In the genomic region with DNA sequence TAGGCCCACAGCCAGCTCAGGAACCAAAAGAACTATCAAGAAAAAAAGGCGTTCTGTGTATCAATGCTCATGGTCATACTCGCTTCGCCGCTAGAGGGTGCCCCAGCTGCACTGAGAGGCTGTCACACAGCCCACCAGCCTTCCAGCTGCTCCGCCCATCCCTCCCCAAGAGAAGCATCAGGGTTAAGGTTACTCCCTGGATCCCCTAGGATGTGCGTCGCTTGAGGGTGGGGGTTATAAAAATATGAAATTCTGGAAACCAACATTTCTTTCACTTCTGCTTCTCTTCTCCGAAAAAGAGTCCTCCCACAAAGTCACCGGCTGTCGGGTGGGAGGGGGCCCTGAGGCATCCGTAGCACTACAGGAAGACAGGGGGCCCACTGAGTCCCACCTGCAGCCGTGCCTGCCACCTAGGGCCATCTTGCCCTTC, we compare ENCODE assay signal across 8 cellular contexts. TPM values are rescaled to one million over a fixed set of nuclear protein-coding genes. Genes with fewer than 3 reads are reported as not detected.
DNase-seq lines count a peak whose midpoint lies in the region; ATAC-seq and TF ChIP-seq lines count a peak whose summit lies in the region.

No MANE protein-coding gene starts in this region.

- H3K36me3 ChIP-seq in CD4-positive, CD25-positive, alpha-beta regulatory T cell (ENCODE audit: control insufficient read depth, insufficient read depth, low read length) = peaks cover 13% of the 10 kb centered on the region

- ATAC-seq in CD4-positive, CD25-positive, alpha-beta regulatory T cell (ENCODE audit: low read depth in 2 of 2) = peak; percentile 43 to 44
- no peak for ATAC-seq in GM21737 (IDR thresholded peaks at IDR 0.05; ENCODE audit: unreplicated experiment)

- no peaks in the 10 kb centered on the region for H3K36me3 Mint-ChIP-seq in CD4-positive, CD25-positive, alpha-beta regulatory T cell

- no peaks in the 10 kb centered on the region for H3K27me3 ChIP-seq in CD4-positive, CD25-positive, alpha-beta regulatory T cell (ENCODE audit: control insufficient read depth, insufficient read depth, low read length)

- peak overlapping the region; percentile 82 to 95 (median 90) for H3K27ac Mint-ChIP-seq in CD4-positive, CD25-positive, alpha-beta regulatory T cell

- H3K4me3 ChIP-seq in CD4-positive, CD25-positive, alpha-beta regulatory T cell (ENCODE audit: low read depth, low read length) = peak overlapping the region; percentile 72

- peaks cover 4% of the 10 kb centered on the region for H3K27me3 Mint-ChIP-seq in CD4-positive, CD25-positive, alpha-beta regulatory T cell

- no peaks in the 10 kb centered on the region for H3K9me3 Mint-ChIP-seq in CD4-positive, CD25-positive, alpha-beta regulatory T cell

- POLR2A ChIA-PET in HEK293T (lab: Yijun Ruan, JAX) = interaction anchor here (0.6 to 2.0 kb wide), 7 partner anchors 10 to 133 kb away, joined by 3 to 7 read pairs (median 3); no protein-coding TSS in a partner anchor

- no peaks in the 10 kb centered on the region for H3K9me3 ChIP-seq in CD4-positive, CD25-positive, alpha-beta regulatory T cell (ENCODE audit: control insufficient read depth in 2 of 2, low read length in 2 of 2)

- CTCF ChIA-PET in HEK293T (lab: Yijun Ruan, JAX) = interaction anchor here (0.6 to 1.7 kb wide), 14 partner anchors 9 to 318 kb away, joined by 3 to 9 read pairs (median 4); no protein-coding TSS in a partner anchor

- peak; percentile 76 to 87 (median 78) for DNase-seq in CD4-positive, CD25-positive, alpha-beta regulatory T cell
- peak; percentile 86 for DNase-seq in HEK293T (ENCODE audit: extremely low spot score)
- DNase-seq in NCI-H524 treated with DMSO at 0.1 percent for 48 hours (lab: John Stamatoyannopoulos, UW) = peak; percentile 29
- peak; percentile 86 to 90 for DNase-seq in activated CD4-positive, alpha-beta T cell treated with anti-CD3 and anti-CD28 coated beads for 4 hours
- peak; percentile 81 for DNase-seq in kidney tubule cell (ENCODE audit: low spot score)
- DNase-seq in stimulated activated CD4-positive, alpha-beta T cell treated with anti-CD3 and anti-CD28 coated beads, Interleukin-15, amount 100 ng/mL, for 48 hours (ENCODE audit: low read depth in 2 of 2) = peak; percentile 74 to 83

- peaks cover 13 to 58% (median 28%) of the 10 kb centered on the region in 4 donors for H3K4me1 Mint-ChIP-seq in CD4-positive, CD25-positive, alpha-beta regulatory T cell

- H3K27ac ChIP-seq in CD4-positive, CD25-positive, alpha-beta regulatory T cell (ENCODE audit: insufficient read depth, low read length, poor library complexity, severe bottlenecking) = peak overlapping the region; percentile 69
- H3K27ac ChIP-seq in cingulate gyrus (ENCODE audit: low read depth, low read length) = peak overlapping the region; percentile 60

- peak overlapping the region; percentile 89 to 98 (median 90) for H3K4me3 Mint-ChIP-seq in CD4-positive, CD25-positive, alpha-beta regulatory T cell

- peaks cover 55% of the 10 kb centered on the region for H3K4me1 ChIP-seq in CD4-positive, CD25-positive, alpha-beta regulatory T cell (ENCODE audit: control insufficient read depth, insufficient read depth, low read length, poor library complexity, severe bottlenecking)

TF ChIP-seq in HEK293T, 16 proteins besides CTCF, POLR2A, EP300 and RAD21:
- TF ChIP-seq, protein P1, sequence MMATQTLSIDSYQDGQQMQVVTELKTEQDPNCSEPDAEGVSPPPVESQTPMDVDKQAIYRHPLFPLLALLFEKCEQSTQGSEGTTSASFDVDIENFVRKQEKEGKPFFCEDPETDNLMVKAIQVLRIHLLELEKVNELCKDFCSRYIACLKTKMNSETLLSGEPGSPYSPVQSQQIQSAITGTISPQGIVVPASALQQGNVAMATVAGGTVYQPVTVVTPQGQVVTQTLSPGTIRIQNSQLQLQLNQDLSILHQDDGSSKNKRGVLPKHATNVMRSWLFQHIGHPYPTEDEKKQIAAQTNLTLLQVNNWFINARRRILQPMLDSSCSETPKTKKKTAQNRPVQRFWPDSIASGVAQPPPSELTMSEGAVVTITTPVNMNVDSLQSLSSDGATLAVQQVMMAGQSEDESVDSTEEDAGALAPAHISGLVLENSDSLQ (IDR thresholded peaks at IDR 0.05) = peak; percentile 32; the same call in 1 of the 2 replicates
- TF ChIP-seq L3MBTL2 (conservative IDR thresholded peaks at IDR 0.05) = no peak

RNA-seq across cellular contexts. Expression of a gene that starts 1.7 kb away (rescaled TPM):
- 47.2 TPM for total RNA-seq in CD4-positive, CD25-positive, alpha-beta regulatory T cell
- polyA plus RNA-seq in CD4-positive, CD25-positive, alpha-beta regulatory T cell = 1 to 10 TPM; 4.1 to 5.7 (median 5.4) TPM

RNA-seq across cellular contexts. Expression of a gene that starts 26.5 kb away (rescaled TPM):
- 1.3 TPM for total RNA-seq in CD4-positive, CD25-positive, alpha-beta regulatory T cell
- under 1 TPM in 3 of 4 donors, not detected in 1; 0.32 to 0.65 (median 0.35) TPM for polyA plus RNA-seq in CD4-positive, CD25-positive, alpha-beta regulatory T cell

Comparison
In these comparisons a context has a peak if more than half of its experiments do, and no peak if none do; other contexts are left out.
1. DNase-seq: peak in every context shown above with its lines; median percentile 88 in activated CD4-positive, alpha-beta T cell treated with anti-CD3 and anti-CD28 coated beads for 4 hours; 86 in HEK293T; 81 in kidney tubule cell; 78 in stimulated activated CD4-positive, alpha-beta T cell treated with anti-CD3 and anti-CD28 coated beads, Interleukin-15, amount 100 ng/mL, for 48 hours; 78 in CD4-positive, CD25-positive, alpha-beta regulatory T cell; 29 in NCI-H524 treated with DMSO at 0.1 percent for 48 hours.